Comparison of ENCODE assay signal across 11 cellular contexts in genomic region chr17:859461-860195, GRCh38.
DNase-seq lines count a peak whose midpoint lies in the region; ATAC-seq, FAIRE-seq and TF ChIP-seq lines count a peak whose summit lies in the region.
"Had no signal": no experiment of that assay in that cellular context is flagged by ENCODE, and none has a peak within 500 bp of the region (broad histone marks: within the 10 kb centered on the region; RNA-seq: fewer than 3 reads in every experiment).

No MANE protein-coding gene starts in this region.

- H3K9me2 ChIP-seq in GM23248 (ENCODE audit: insufficient read depth) = no peaks in the 10 kb centered on the region

- no peaks in the 10 kb centered on the region for H3K36me3 ChIP-seq in GM23248 (ENCODE audit: low read depth)
- no peaks in the 10 kb centered on the region for H3K36me3 ChIP-seq in kidney (ENCODE audit: control insufficient read depth in 1 of 2, insufficient read depth in 2 of 2, low read length in 2 of 2)
- H3K36me3 ChIP-seq in skeletal muscle satellite cell (ENCODE audit: insufficient read depth, low read length) = no peaks in the 10 kb centered on the region

- ATAC-seq in GM19463 (IDR thresholded peaks at IDR 0.05; ENCODE audit: unreplicated experiment) = no peak
- ATAC-seq in HG02938 (IDR thresholded peaks at IDR 0.05; ENCODE audit: unreplicated experiment) = no peak

- in situ Hi-C loops in GM23248 (cut with MboI) = no loop called here

- FAIRE-seq in kidney (lab: Jason Lieb, UNC) = no peak
- no peak for FAIRE-seq in RCC 7860 (lab: Jason Lieb, UNC)

- intact Hi-C loops in kidney (cut with DNase I) = no loop called here

- no peaks in the 10 kb centered on the region for H3F3A ChIP-seq in GM23248 (ENCODE audit: insufficient read depth)

- H3K4me3 ChIP-seq in GM23248 = peak overlapping the region; percentile 18
- no peak overlapping the region for H3K4me3 ChIP-seq in choroid plexus epithelial cell (ENCODE audit: low read depth, low read length)
- no peak overlapping the region for H3K4me3 ChIP-seq in kidney (ENCODE audit: low read length in 2 of 2)
- no peak overlapping the region for H3K4me3 ChIP-seq in skeletal muscle satellite cell (ENCODE audit: low read length)

- H3K27ac ChIP-seq in GM23248 (peak overlapping the region; percentile 39), kidney (ENCODE audit: low read depth in 2 of 2, low read length in 2 of 2) (peak overlapping the region; percentile 57 to 71)

- peak overlapping the region; percentile 54 for H2AFZ ChIP-seq in GM23248

- H3K9ac ChIP-seq in GM23248 = peak overlapping the region; percentile 67
- H3K9ac ChIP-seq in kidney (ENCODE audit: low read length in 2 of 2) = peak overlapping the region in 1 of 2 donors; percentile 34
- peak overlapping the region; percentile 61 for H3K9ac ChIP-seq in skeletal muscle satellite cell (ENCODE audit: low read depth, low read length)

- TF ChIP-seq CTCF in choroid plexus epithelial cell (conservative IDR thresholded peaks at IDR 0.05; ENCODE audit: low read depth, low read length) = no peak
- no peak for TF ChIP-seq CTCF in kidney (IDR thresholded peaks at IDR 0.05; ENCODE audit: borderline replicate concordance, extremely low read depth, insufficient read depth)

- WGBS in GM23248 (ENCODE audit: low coverage in 1 of 2, low lambda C conversion rate in 2 of 2, missing lambda C conversion rate in 2 of 2), 2 experiments = 20 to 22% methylated on average over 14 of the region's 14 CpGs

- H3K4me1 ChIP-seq in GM23248 (ENCODE audit: insufficient read depth) = peaks cover 13% of the 10 kb centered on the region
- H3K4me1 ChIP-seq in kidney (ENCODE audit: control insufficient read depth in 1 of 2, insufficient read depth in 1 of 2, low read depth in 1 of 2, low read length in 2 of 2) = peaks cover 0 to 3% of the 10 kb centered on the region in 2 donors
- peaks cover 12% of the 10 kb centered on the region for H3K4me1 ChIP-seq in skeletal muscle satellite cell (ENCODE audit: control insufficient read depth, insufficient read depth, low read length)

- H3K27me3 ChIP-seq in GM23248 (replicated peaks; ENCODE audit: insufficient read depth) = no peaks in the 10 kb centered on the region
- H3K27me3 ChIP-seq in skeletal muscle satellite cell (ENCODE audit: control insufficient read depth, insufficient read depth, low read length) = peaks cover 8% of the 10 kb centered on the region

- H3K4me2 ChIP-seq in GM23248 (ENCODE audit: unreplicated experiment) = peak overlapping the region; percentile 36
- H3K4me2 ChIP-seq in skeletal muscle satellite cell (ENCODE audit: low read length) = peak overlapping the region; percentile 51

- peak; percentile 83 for DNase-seq in GM23248
- peak; percentile 51 for DNase-seq in choroid plexus epithelial cell (ENCODE audit: low read depth)
- no peak for DNase-seq in kidney
- DNase-seq in RCC 7860 (ENCODE audit: low spot score) = no peak
- no peak for DNase-seq in stimulated activated CD4-positive, alpha-beta T cell treated with anti-CD3 and anti-CD28 coated beads, Interleukin-12 subunit alpha, Interleukin-12 subunit beta, amount 100 ng/mL, for 4 hours
- DNase-seq: activated CD8-positive, alpha-beta memory T cell treated with anti-CD3 and anti-CD28 coated beads, Interleukin-2, amount 50 U/mL, for 48 hours; HCEC 1CT; T-helper 1 cell had no signal

- H4K20me1 ChIP-seq in GM23248 (ENCODE audit: insufficient read depth) = no peaks in the 10 kb centered on the region

- no peaks in the 10 kb centered on the region for H3K9me3 ChIP-seq in GM23248 (ENCODE audit: low read depth)
- H3K9me3 ChIP-seq in kidney (ENCODE audit: control insufficient read depth in 1 of 2, low read length in 2 of 2) = no peaks in the 10 kb centered on the region
- H3K9me3 ChIP-seq in skeletal muscle satellite cell (replicated peaks; ENCODE audit: low read length) = no peaks in the 10 kb centered on the region

- peaks cover 64% of the 10 kb centered on the region for H3K79me2 ChIP-seq in GM23248 (ENCODE audit: insufficient read depth)

Comparison
In these comparisons a context has a peak if more than half of its experiments do, and no peak if none do; other contexts are left out.
1. DNase-seq: peak in GM23248 (single experiment) and choroid plexus epithelial cell (single experiment); none in kidney (single experiment), RCC 7860 (single experiment) and stimulated activated CD4-positive, alpha-beta T cell treated with anti-CD3 and anti-CD28 coated beads, Interleukin-12 subunit alpha, Interleukin-12 subunit beta, amount 100 ng/mL, for 4 hours (single experiment).